ENCODE assay signal across 12 cellular contexts in the genomic region with DNA sequence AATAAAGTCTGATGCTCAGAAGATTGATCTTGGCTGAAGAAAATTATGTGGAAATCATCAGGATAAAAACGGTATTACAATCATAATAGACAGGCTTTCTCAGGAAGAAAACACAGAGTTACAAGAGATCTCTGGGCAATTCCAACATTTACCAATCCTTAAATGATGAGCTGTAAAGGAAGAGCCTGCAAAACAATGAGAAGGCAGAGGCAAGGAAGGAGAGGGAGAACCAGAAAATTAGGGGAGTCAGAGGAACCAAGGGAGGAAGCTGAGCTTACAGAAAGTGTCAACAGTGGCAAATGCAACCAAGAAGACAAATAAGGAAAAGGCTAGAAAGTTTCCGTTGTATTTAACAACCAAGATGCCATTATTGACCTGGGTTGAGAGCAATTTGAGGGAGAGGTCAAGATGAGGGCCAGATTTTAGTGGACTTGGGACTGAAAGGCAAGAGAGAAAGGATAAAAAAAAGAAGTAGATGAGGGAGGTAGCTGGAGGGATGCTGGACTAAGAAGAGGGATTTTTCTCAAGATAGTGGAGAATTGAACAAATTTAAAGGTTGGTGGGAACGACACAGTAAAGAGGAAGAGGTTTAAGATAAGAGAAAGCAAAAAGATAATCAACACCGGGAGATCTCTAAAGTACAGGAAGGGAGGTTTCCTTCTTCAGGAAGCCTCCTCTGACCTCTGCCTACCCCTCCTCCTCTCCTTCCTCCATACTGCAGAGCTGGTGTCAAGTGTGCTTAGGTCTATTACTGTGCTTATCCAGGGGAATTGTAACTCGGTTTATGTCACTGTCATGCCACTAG.
DNase-seq lines count a peak whose midpoint lies in the region; ATAC-seq and TF ChIP-seq lines count a peak whose summit lies in the region.
"Had no signal": no experiment of that assay in that cellular context is flagged by ENCODE, and none has a peak within 500 bp of the region (broad histone marks: within the 10 kb centered on the region; RNA-seq: fewer than 3 reads in every experiment).

No MANE protein-coding gene starts in this region.

- H3K27ac Mint-ChIP-seq in CD8-positive, alpha-beta T cell, result peak overlapping the region; percentile 2
- peak overlapping the region; percentile 54 to 77 for H3K27ac Mint-ChIP-seq in T-cell

- H3K36me3 Mint-ChIP-seq in CD8-positive, alpha-beta T cell, result no peaks in the 10 kb centered on the region
- no peaks in the 10 kb centered on the region for H3K36me3 Mint-ChIP-seq in T-cell

- no peaks in the 10 kb centered on the region for H3K36me3 ChIP-seq in A673 (ENCODE audit: insufficient read depth, low read length, poor library complexity, severe bottlenecking)
- no peaks in the 10 kb centered on the region for H3K36me3 ChIP-seq in CD8-positive, alpha-beta T cell (ENCODE audit: insufficient read depth, low read length)

- peak overlapping the region; percentile 60 for H3K4me3 Mint-ChIP-seq in CD8-positive, alpha-beta T cell
- H3K4me3 Mint-ChIP-seq in T-cell, result peak overlapping the region; percentile 43 to 74 (median 68)

- peak overlapping the region; percentile 14 for H3K27ac ChIP-seq in A673 (ENCODE audit: low read depth, low read length, poor library complexity, severe bottlenecking)
- H3K27ac ChIP-seq in CD8-positive, alpha-beta T cell (ENCODE audit: low read depth, low read length), result no peak overlapping the region

- no peak overlapping the region for H3K4me3 ChIP-seq in A673 (ENCODE audit: low read depth, low read length, poor library complexity, severe bottlenecking)
- no peak overlapping the region for H3K4me3 ChIP-seq in CD8-positive, alpha-beta T cell (ENCODE audit: low read depth, low read length)
- no peak overlapping the region for H3K4me3 ChIP-seq in fibroblast of pulmonary artery (replicated peaks; ENCODE audit: low read depth, low read length)

- POLR2A ChIA-PET in A673 (lab: Charles Lee; ENCODE audit: low non-redundant PET), result interaction anchor here (0.6 kb wide), 1 partner anchor 10 kb away, joined by 3 read pairs; no protein-coding TSS in a partner anchor
- POLR2A ChIA-PET in CD8-positive, alpha-beta T cell (lab: Charles Lee), result interaction anchor here (0.9 to 1.0 kb wide), 3 partner anchors 8 to 10 kb away, joined by 3 to 5 read pairs (median 3); no protein-coding TSS in a partner anchor
- POLR2A ChIA-PET in T-cell (lab: Charles Lee), result interaction anchor here (0.8 to 1.9 kb wide), 3 partner anchors 9 to 10 kb away, joined by 3 to 7 read pairs (median 5); no protein-coding TSS in a partner anchor

- CTCF ChIA-PET in A673 (lab: Charles Lee) (no interaction called here), T-cell (lab: Charles Lee) (interaction anchor here in 1 of 2 donors (0.9 kb wide), 1 partner anchor 8 kb away, joined by 4 read pairs; no protein-coding TSS in a partner anchor)
- CTCF ChIA-PET in CD8-positive, alpha-beta T cell (lab: Charles Lee), result interaction anchor here (0.7 kb wide), 1 partner anchor 8 kb away, joined by 3 read pairs; no protein-coding TSS in a partner anchor

- peaks cover 55% of the 10 kb centered on the region for H3K4me1 ChIP-seq in A673 (ENCODE audit: insufficient read depth, low read length, poor library complexity, severe bottlenecking)
- peaks cover 30% of the 10 kb centered on the region for H3K4me1 ChIP-seq in CD8-positive, alpha-beta T cell (ENCODE audit: insufficient read depth, low read length)

- no TSS peak for BruUV-seq in A673 (replicated peaks; lab: Mats Ljungman, UMichigan)

- no peaks in the 10 kb centered on the region for H3K9me3 ChIP-seq in A673 (ENCODE audit: low read depth, low read length, poor library complexity, severe bottlenecking)
- no peaks in the 10 kb centered on the region for H3K9me3 ChIP-seq in CD8-positive, alpha-beta T cell (ENCODE audit: low read length)

- intact Hi-C loops in A673 (cut with micrococcal nuclease; ENCODE audit: unreplicated experiment), result no loop called here
- intact Hi-C loops in CD8-positive, alpha-beta T cell (cut with DNase I, micrococcal nuclease), result no loop called here

- no peaks in the 10 kb centered on the region for H3K9me3 Mint-ChIP-seq in CD8-positive, alpha-beta T cell
- H3K9me3 Mint-ChIP-seq in T-cell, result peaks cover 0 to 6% (median 4%) of the 10 kb centered on the region in 3 donors

- H3K27me3 ChIP-seq in A673 (replicated peaks; ENCODE audit: insufficient read depth, low read depth, low read length, poor library complexity), result no peaks in the 10 kb centered on the region
- no peaks in the 10 kb centered on the region for H3K27me3 ChIP-seq in CD8-positive, alpha-beta T cell (ENCODE audit: insufficient read depth, low read length)

- H3K27me3 Mint-ChIP-seq in CD8-positive, alpha-beta T cell (ENCODE audit: low read depth), result no peaks in the 10 kb centered on the region
- H3K27me3 Mint-ChIP-seq in T-cell, result no peaks in the 10 kb centered on the region

- DNase-seq in A673 (ENCODE audit: low spot score), result peak; percentile 84
- no peak for DNase-seq in CD8-positive, alpha-beta T cell
- no peak for DNase-seq in T-cell
- peak; percentile 53 for DNase-seq in fibroblast of pulmonary artery (ENCODE audit: low read depth)
- no peak for DNase-seq in AG08395 (ENCODE audit: low spot score)
- no peak for DNase-seq in COLO829 (ENCODE audit: low spot score)
- no peak for DNase-seq in RPMI8226
- DNase-seq: activated CD4-positive, CD25-positive, alpha-beta regulatory T cell treated with anti-CD3 and anti-CD28 coated beads, Interleukin-2, amount 50 U/mL, for 72 hours; erythroblast; NCI-H2081 treated with DMSO at 0.1 percent for 48 hours; stimulated activated CD4-positive, alpha-beta T cell treated with anti-CD3 and anti-CD28 coated beads, Interleukin-2, amount 100 ng/mL, for 24 hours had no signal

- TF ChIP-seq CTCF in A673 (conservative IDR thresholded peaks at IDR 0.05; ENCODE audit: low read depth, low read length) (no peak), fibroblast of pulmonary artery (IDR thresholded peaks at IDR 0.05; ENCODE audit: low read length, missing control alignments) (no peak)
- no peak for TF ChIP-seq CTCF in CD8-positive, alpha-beta T cell (IDR thresholded peaks at IDR 0.05)

- H3K4me1 Mint-ChIP-seq in CD8-positive, alpha-beta T cell (ENCODE audit: low read depth), result peaks cover 53% of the 10 kb centered on the region
- H3K4me1 Mint-ChIP-seq in T-cell, result peaks cover 75 to 91% (median 82%) of the 10 kb centered on the region in 3 donors

- ATAC-seq in CD8-positive, alpha-beta T cell, result peak; percentile 29
- ATAC-seq in T-cell (replicated peaks in 1 of 4) (peak; percentile 58 to 82 (median 79)), HG03378 (IDR thresholded peaks at IDR 0.05; ENCODE audit: unreplicated experiment) (no peak)

Comparison
In these comparisons a context has a peak if more than half of its experiments do, and no peak if none do; other contexts are left out.
1. DNase-seq: peak in A673 (single experiment) and fibroblast of pulmonary artery (single experiment); none in CD8-positive, alpha-beta T cell (0 of 7), T-cell (0 of 34), AG08395 (single experiment), COLO829 (single experiment) and RPMI8226 (single experiment).